22 cellular contexts compared by ENCODE assay signal in the genomic region with DNA sequence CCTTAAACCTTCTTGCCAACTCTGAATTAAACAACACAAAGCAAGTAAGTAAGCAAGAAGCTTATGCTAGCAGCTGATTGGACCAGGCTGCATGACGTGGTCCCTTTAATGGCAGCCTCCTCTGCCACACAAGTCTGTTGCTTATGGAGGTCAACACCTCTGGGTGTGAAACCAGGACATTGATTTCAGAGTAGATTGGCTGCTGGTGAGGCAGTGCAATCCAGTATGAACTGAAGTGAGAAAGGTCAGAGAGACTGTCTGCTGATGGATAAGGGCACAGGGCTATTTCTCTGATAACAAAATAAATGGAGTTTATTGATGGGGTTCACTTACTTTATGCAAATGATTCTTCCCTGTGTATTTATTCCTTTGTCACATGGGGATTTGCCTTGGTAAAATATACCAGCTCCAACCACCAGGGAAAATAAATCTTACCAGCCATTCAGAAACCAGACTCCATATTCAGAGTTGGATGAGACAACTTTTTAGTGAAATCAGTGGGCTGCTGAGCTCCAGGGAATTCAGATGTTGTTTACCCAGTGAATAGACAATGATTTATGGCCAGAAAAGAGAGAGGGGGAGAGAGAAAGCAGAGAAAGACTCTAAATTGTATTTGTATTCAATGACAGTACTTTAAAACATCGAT.
A peak's percentile ranks its signal among the peaks of the same experiment; 100 is the strongest.
DNase-seq lines count a peak whose midpoint lies in the region; ATAC-seq, FAIRE-seq and TF ChIP-seq lines count a peak whose summit lies in the region.
"Had no signal": no experiment of that assay in that cellular context is flagged by ENCODE, and none has a peak within 500 bp of the region (broad histone marks: within the 10 kb centered on the region; RNA-seq: fewer than 3 reads in every experiment).

No MANE protein-coding gene starts in this region.

- FAIRE-seq in GM12891 (lab: Jason Lieb, UNC), result no peak
- FAIRE-seq: small intestine had no signal

- H3K4me3 ChIP-seq in epithelial cell of proximal tubule (ENCODE audit: low read depth, low read length) (no peak overlapping the region), osteoblast (ENCODE audit: insufficient read depth, low read length) (no peak overlapping the region)
- H3K4me3 ChIP-seq: heart left ventricle, thyroid gland had no signal

- no peak overlapping the region for H2AFZ ChIP-seq in osteoblast (ENCODE audit: low read length)

- no peaks in the 10 kb centered on the region for H3K79me2 ChIP-seq in osteoblast (ENCODE audit: insufficient read depth, low read length)

- no peak overlapping the region for H3K27ac ChIP-seq in osteoblast (ENCODE audit: low read depth, low read length)
- H3K27ac ChIP-seq: heart left ventricle, thyroid gland, VCaP had no signal

- H4K20me1 ChIP-seq in osteoblast (ENCODE audit: insufficient read depth, low read length), result no peaks in the 10 kb centered on the region

- no peaks in the 10 kb centered on the region for H3K9me3 ChIP-seq in osteoblast (ENCODE audit: low read depth, low read length)
- H3K9me3 ChIP-seq: heart left ventricle, thyroid gland had no signal

- DNase-seq in HCEC 1CT (peak; percentile 1), NCI-H526 (lab: John Stamatoyannopoulos, UW) (peak; percentile 50 to 51), epithelial cell of proximal tubule (ENCODE audit: low read depth) (no peak), osteoblast (ENCODE audit: insufficient read length, low spot score, missing footprints) (no peak), GM12891 (ENCODE audit: insufficient read length, low spot score) (no peak), cerebellar nuclear complex (lab: John Stamatoyannopoulos, UW) (no peak)
- DNase-seq: activated CD4-positive, alpha-beta T cell treated with anti-CD3 and anti-CD28 coated beads for 4 hours; activated CD8-positive, alpha-beta memory T cell treated with anti-CD3 and anti-CD28 coated beads for 24 hours; activated gamma-delta T cell treated with Interleukin-2 at 50 U/mL for 16 hours; CD4-positive, alpha-beta T cell; erythroblast; heart left ventricle; NCI-H187 treated with DMSO at 0.1 percent for 48 hours; NCI-H226; small intestine; stimulated activated CD4-positive, alpha-beta T cell treated with anti-CD3 and anti-CD28 coated beads, Interleukin-1b, Interleukin-23, amount 100 ng/mL, for 48 hours; stimulated activated CD8-positive, alpha-beta memory T cell treated with anti-CD3 and anti-CD28 coated beads, Interleukin-4, amount 100 ng/mL, for 48 hours; stimulated activated naive CD8-positive, alpha-beta T cell treated with anti-CD3 and anti-CD28 coated beads, Interleukin-15, amount 100 ng/mL, for 72 hours; thyroid gland had no signal

- H3K4me2 ChIP-seq in osteoblast (ENCODE audit: insufficient read depth, low read length), result no peak overlapping the region

- ATAC-seq in HG02678 (IDR thresholded peaks at IDR 0.05; ENCODE audit: unreplicated experiment) (no peak), HG03139 (IDR thresholded peaks at IDR 0.05; ENCODE audit: unreplicated experiment) (no peak)
- ATAC-seq: stimulated activated naive CD8-positive, alpha-beta T cell treated with anti-CD3 and anti-CD28 coated beads, Interleukin-15, amount 100 ng/mL, for 72 hours had no signal

- no peak for TF ChIP-seq POLR2A in GM12891 (IDR thresholded peaks at IDR 0.05; ENCODE audit: low read depth, low read length)

- H3K36me3 ChIP-seq in osteoblast (ENCODE audit: insufficient read depth, low read length), result no peaks in the 10 kb centered on the region
- H3K36me3 ChIP-seq: heart left ventricle, thyroid gland had no signal

- H3K27me3 ChIP-seq in osteoblast (ENCODE audit: insufficient read depth, low read length), result peaks cover 5% of the 10 kb centered on the region
- H3K27me3 ChIP-seq: heart left ventricle, thyroid gland had no signal

- TF ChIP-seq CTCF in epithelial cell of proximal tubule (conservative IDR thresholded peaks at IDR 0.05; ENCODE audit: low read depth, low read length), result peak; percentile 12
- peak; percentile 6 for TF ChIP-seq CTCF in osteoblast (IDR thresholded peaks at IDR 0.05; ENCODE audit: extremely low read depth, low read depth, low read length)

- H3K4me1 ChIP-seq in osteoblast (ENCODE audit: insufficient read depth, low read length), result peaks cover 19% of the 10 kb centered on the region

TF ChIP-seq in GM12891, 5 proteins besides CTCF, POLR2A, EP300 and RAD21:
- no peak for TF ChIP-seq POU2F2 (IDR thresholded peaks at IDR 0.05; ENCODE audit: low read depth, low read length)

Comparison
In these comparisons a context has a peak if more than half of its experiments do, and no peak if none do; other contexts are left out.
1. DNase-seq: peak in HCEC 1CT (single experiment) and NCI-H526 (2 of 2); none in epithelial cell of proximal tubule (single experiment), osteoblast (single experiment), GM12891 (single experiment) and cerebellar nuclear complex (0 of 2).